1 cellular context compared by ENCODE assay signal in the genomic region with DNA sequence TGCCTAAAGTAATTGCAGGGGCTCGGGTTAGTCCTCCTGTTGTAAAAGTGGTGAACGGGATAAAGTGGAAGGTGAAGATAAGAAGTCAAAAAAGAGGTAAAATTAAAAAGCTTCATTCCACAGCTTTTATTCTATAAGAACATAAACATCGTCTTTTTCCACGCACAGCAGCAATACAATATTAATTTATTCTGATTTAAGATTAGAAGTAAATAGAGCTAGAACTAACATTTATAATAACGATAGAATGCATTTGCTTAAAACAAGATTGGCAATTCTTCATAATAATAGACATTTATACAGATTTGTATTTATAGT.
TF ChIP-seq lines count a peak whose summit lies in the region.

No MANE protein-coding gene starts in this region.

TF ChIP-seq in GM23338, 12 proteins besides CTCF, POLR2A, EP300 and RAD21 (continued from another document):
- TF ChIP-seq, protein P1, sequence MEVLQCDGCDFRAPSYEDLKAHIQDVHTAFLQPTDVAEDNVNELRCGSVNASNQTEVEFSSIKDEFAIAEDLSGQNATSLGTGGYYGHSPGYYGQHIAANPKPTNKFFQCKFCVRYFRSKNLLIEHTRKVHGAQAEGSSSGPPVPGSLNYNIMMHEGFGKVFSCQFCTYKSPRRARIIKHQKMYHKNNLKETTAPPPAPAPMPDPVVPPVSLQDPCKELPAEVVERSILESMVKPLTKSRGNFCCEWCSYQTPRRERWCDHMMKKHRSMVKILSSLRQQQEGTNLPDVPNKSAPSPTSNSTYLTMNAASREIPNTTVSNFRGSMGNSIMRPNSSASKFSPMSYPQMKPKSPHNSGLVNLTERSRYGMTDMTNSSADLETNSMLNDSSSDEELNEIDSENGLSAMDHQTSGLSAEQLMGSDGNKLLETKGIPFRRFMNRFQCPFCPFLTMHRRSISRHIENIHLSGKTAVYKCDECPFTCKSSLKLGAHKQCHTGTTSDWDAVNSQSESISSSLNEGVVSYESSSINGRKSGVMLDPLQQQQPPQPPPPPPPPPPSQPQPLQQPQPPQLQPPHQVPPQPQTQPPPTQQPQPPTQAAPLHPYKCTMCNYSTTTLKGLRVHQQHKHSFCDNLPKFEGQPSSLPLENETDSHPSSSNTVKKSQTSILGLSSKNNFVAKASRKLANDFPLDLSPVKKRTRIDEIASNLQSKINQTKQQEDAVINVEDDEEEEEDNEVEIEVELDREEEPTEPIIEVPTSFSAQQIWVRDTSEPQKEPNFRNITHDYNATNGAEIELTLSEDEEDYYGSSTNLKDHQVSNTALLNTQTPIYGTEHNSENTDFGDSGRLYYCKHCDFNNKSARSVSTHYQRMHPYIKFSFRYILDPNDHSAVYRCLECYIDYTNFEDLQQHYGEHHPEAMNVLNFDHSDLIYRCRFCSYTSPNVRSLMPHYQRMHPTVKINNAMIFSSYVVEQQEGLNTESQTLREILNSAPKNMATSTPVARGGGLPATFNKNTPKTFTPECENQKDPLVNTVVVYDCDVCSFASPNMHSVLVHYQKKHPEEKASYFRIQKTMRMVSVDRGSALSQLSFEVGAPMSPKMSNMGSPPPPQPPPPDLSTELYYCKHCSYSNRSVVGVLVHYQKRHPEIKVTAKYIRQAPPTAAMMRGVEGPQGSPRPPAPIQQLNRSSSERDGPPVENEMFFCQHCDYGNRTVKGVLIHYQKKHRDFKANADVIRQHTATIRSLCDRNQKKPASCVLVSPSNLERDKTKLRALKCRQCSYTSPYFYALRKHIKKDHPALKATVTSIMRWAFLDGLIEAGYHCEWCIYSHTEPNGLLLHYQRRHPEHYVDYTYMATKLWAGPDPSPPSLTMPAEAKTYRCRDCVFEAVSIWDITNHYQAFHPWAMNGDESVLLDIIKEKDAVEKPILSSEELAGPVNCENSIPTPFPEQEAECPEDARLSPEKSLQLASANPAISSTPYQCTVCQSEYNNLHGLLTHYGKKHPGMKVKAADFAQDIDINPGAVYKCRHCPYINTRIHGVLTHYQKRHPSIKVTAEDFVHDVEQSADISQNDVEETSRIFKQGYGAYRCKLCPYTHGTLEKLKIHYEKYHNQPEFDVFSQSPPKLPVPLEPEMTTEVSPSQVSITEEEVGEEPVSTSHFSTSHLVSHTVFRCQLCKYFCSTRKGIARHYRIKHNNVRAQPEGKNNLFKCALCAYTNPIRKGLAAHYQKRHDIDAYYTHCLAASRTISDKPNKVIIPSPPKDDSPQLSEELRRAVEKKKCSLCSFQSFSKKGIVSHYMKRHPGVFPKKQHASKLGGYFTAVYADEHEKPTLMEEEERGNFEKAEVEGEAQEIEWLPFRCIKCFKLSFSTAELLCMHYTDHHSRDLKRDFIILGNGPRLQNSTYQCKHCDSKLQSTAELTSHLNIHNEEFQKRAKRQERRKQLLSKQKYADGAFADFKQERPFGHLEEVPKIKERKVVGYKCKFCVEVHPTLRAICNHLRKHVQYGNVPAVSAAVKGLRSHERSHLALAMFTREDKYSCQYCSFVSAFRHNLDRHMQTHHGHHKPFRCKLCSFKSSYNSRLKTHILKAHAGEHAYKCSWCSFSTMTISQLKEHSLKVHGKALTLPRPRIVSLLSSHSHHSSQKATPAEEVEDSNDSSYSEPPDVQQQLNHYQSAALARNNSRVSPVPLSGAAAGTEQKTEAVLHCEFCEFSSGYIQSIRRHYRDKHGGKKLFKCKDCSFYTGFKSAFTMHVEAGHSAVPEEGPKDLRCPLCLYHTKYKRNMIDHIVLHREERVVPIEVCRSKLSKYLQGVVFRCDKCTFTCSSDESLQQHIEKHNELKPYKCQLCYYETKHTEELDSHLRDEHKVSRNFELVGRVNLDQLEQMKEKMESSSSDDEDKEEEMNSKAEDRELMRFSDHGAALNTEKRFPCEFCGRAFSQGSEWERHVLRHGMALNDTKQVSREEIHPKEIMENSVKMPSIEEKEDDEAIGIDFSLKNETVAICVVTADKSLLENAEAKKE (CRISPR knock-in tag; IDR thresholded peaks at IDR 0.05) = no peak
- TF ChIP-seq NANOG (IDR thresholded peaks at IDR 0.05; ENCODE audit: borderline replicate concordance) (no peak), ZNF331 (CRISPR knock-in tag; IDR thresholded peaks at IDR 0.05; ENCODE audit: low read depth) (no peak), JUNB (IDR thresholded peaks at IDR 0.05; ENCODE audit: unreplicated experiment) (no peak), EZH2 (IDR thresholded peaks at IDR 0.05; ENCODE audit: low read depth, unreplicated experiment) (peak; percentile 87)
